Comparison of ENCODE assay signal across 8 cellular contexts in the genomic region with DNA sequence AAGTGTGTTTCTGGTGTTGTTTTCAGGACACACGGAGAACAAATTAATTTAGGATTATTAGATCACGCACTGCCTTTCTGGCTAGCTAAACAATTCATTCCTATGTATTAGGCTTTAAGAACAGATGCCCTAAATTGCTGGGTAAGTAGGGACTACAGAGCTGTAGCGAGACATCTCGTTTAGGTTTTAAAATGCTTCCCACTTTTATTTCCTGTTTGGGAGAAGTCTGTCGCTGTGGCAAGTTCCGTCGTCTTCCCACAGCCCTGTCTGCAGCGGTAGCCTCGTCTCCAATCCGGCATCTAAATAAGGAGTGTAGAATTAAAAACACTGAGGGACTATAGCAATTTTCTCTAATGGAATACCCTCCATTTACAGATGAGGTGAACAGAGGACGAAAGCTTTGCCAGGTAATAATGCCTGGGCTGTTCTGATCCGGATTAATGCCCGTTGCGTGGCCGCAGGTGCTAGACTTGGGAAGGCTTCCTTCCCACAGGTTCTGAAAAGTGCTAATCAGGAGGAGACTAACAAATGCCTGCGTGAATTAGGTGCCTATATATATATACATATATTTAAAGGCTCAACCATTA. TPM values are rescaled to one million over a fixed set of nuclear protein-coding genes. Genes with fewer than 3 reads are reported as not detected.
DNase-seq lines count a peak whose midpoint lies in the region; TF ChIP-seq lines count a peak whose summit lies in the region.

No MANE protein-coding gene starts in this region.

- H2AFZ ChIP-seq in hepatocyte, result peak overlapping the region; percentile 73

- H3K4me3 ChIP-seq in hepatocyte, result peak overlapping the region; percentile 43
- H3K4me3 ChIP-seq in spleen, result peak overlapping the region; percentile 78 to 94 (median 86)

- intact Hi-C loops in spleen (cut with DNase I; ENCODE audit: low total_unique reads), result no loop called here

- H3K9me3 ChIP-seq in hepatocyte (ENCODE audit: low read depth) (no peaks in the 10 kb centered on the region), spleen (peaks cover 0 to 21% (median 16%) of the 10 kb centered on the region in 8 donors)

- H3K27ac ChIP-seq in hepatocyte (no peak overlapping the region), spleen (no peak overlapping the region)

- H3K27me3 ChIP-seq in hepatocyte (peaks cover 64% of the 10 kb centered on the region), spleen (replicated peaks in 1 of 7) (peaks cover 0 to 100% (median 36%) of the 10 kb centered on the region in 7 donors)

- no peaks in the 10 kb centered on the region for H4K20me1 ChIP-seq in hepatocyte (ENCODE audit: insufficient read depth, poor library complexity, severe bottlenecking)

- peaks cover 10% of the 10 kb centered on the region for H3K4me1 ChIP-seq in hepatocyte (ENCODE audit: insufficient read depth)
- peaks cover 16 to 33% (median 21%) of the 10 kb centered on the region in 6 donors for H3K4me1 ChIP-seq in spleen

- TF ChIP-seq CTCF in hepatocyte (IDR thresholded peaks at IDR 0.05; ENCODE audit: poor library complexity), result no peak
- no peak for TF ChIP-seq CTCF in spleen (IDR thresholded peaks at IDR 0.05 in 8 of 11, conservative IDR thresholded peaks at IDR 0.05 in 3 of 11)

- H3K9me2 ChIP-seq in hepatocyte (replicated peaks; ENCODE audit: insufficient read depth), result no peaks in the 10 kb centered on the region

- H3K4me2 ChIP-seq in hepatocyte, result peak overlapping the region; percentile 89

- DNase-seq in NCI-H1417 (lab: John Stamatoyannopoulos, UW) (peak in 2 of 3 experiments; percentile 35 to 43), NCI-H1417 treated with DMSO at 0.1 percent for 48 hours (lab: John Stamatoyannopoulos, UW) (no peak), RKO (ENCODE audit: low spot score) (peak; percentile 45), hepatocyte (ENCODE audit: low spot score) (no peak), spleen (no peak), NCI-H2029 (lab: John Stamatoyannopoulos, UW) (no peak), T-helper 9 cell (no peak), RPMI8226 (no peak)

- H3K36me3 ChIP-seq in hepatocyte (replicated peaks; ENCODE audit: insufficient read depth, low read depth) (no peaks in the 10 kb centered on the region), spleen (no peaks in the 10 kb centered on the region)

- TF ChIP-seq POLR2A in spleen (IDR thresholded peaks at IDR 0.05), result no peak

- 15% methylated on average over 16 of the region's 16 CpGs for WGBS in hepatocyte (ENCODE audit: low lambda C conversion rate, missing lambda C conversion rate)
- WGBS in spleen, 5 donors, result 9 to 16% (median 11%) methylated on average over 16 of the region's 16 CpGs

- H3K79me2 ChIP-seq in hepatocyte, result no peaks in the 10 kb centered on the region

RNA-seq across cellular contexts. Expression of a gene that starts 1.3 kb away (rescaled TPM):
- total RNA-seq in hepatocyte, result 3.1 and 5.2 TPM in 2 replicates
- 1.3 and 2.0 TPM in 2 replicates for polyA plus RNA-seq in hepatocyte
- total RNA-seq in spleen, result 1 to 10 TPM in 5 of 7 donors, under 1 TPM in 2; 0.77 to 6.3 (median 2.4) TPM
- polyA plus RNA-seq in spleen, result under 1 TPM; 0.18 to 0.46 (median 0.45) TPM

Comparison
In these comparisons a context has a peak if more than half of its experiments do, and no peak if none do; other contexts are left out.
1. DNase-seq: peak in NCI-H1417 (2 of 3) and RKO (single experiment); none in NCI-H1417 treated with DMSO at 0.1 percent for 48 hours (single experiment), hepatocyte (single experiment), spleen (single experiment), NCI-H2029 (single experiment), T-helper 9 cell (single experiment) and RPMI8226 (single experiment).